25 cellular contexts compared by ENCODE assay signal in genomic region chr13:111626371-111627305, GRCh38.
A peak's percentile ranks its signal among the peaks of the same experiment; 100 is the strongest.
DNase-seq lines count a peak whose midpoint lies in the region; ATAC-seq and TF ChIP-seq lines count a peak whose summit lies in the region.
"Had no signal": no experiment of that assay in that cellular context is flagged by ENCODE, and none has a peak within 500 bp of the region (broad histone marks: within the 10 kb centered on the region; RNA-seq: fewer than 3 reads in every experiment).

No MANE protein-coding gene starts in this region.

- no peaks in the 10 kb centered on the region for H3K36me3 ChIP-seq in BLaER1
- H3K36me3 ChIP-seq in MG63 = no peaks in the 10 kb centered on the region
- H3K36me3 ChIP-seq in heart left ventricle = no peaks in the 10 kb centered on the region
- H3K36me3 ChIP-seq: BE2C, breast epithelium, colonic mucosa, esophagus muscularis mucosa, suprapubic skin had no signal

- H3K27ac Mint-ChIP-seq in Calu3 (ENCODE audit: unreplicated experiment) = no peak overlapping the region
- H3K27ac Mint-ChIP-seq in T-cell = no peak overlapping the region
- H3K27ac Mint-ChIP-seq: effector memory CD8-positive, alpha-beta T cell; memory B cell; T-helper 1 cell treated with Interleukin-12 subunit alpha and Interleukin-12 subunit beta and Interleukin-4 antibody, amounts not matched to agents 30 μg/mL and 1 μg/mL, for 36 hours had no signal

- H3K9me3 Mint-ChIP-seq in Calu3 (ENCODE audit: low read depth, unreplicated experiment) = no peaks in the 10 kb centered on the region
- no peaks in the 10 kb centered on the region for H3K9me3 Mint-ChIP-seq in T-cell
- H3K9me3 Mint-ChIP-seq: activated T-cell treated with anti-CD3 and anti-CD28 coated beads, Interleukin-2, amount 50 U/mL, for 4 hours; effector memory CD8-positive, alpha-beta T cell; memory B cell; T-helper 1 cell treated with Interleukin-12 subunit alpha and Interleukin-12 subunit beta and Interleukin-4 antibody, amounts not matched to agents 30 μg/mL and 1 μg/mL, for 36 hours had no signal

- H3K4me2 ChIP-seq in BLaER1 = peak overlapping the region; percentile 71
- H3K4me2 ChIP-seq: A549 had no signal

- CTCF ChIA-PET in GM10248 (lab: Yijun Ruan, JAX) = no interaction called here
- CTCF ChIA-PET in Calu3 (lab: Charles Lee) = no interaction called here
- CTCF ChIA-PET in T-cell (lab: Charles Lee) = no interaction called here

- POLR2A ChIA-PET in GM10248 (lab: Yijun Ruan, JAX) = no interaction called here
- POLR2A ChIA-PET in T-cell (lab: Charles Lee) = interaction anchor here in 1 of 2 donors (0.6 kb wide), 1 partner anchor 791 kb away, joined by 6 read pairs; no protein-coding TSS in a partner anchor

- 52 to 76% (median 62%) methylated on average over 18 of the region's 18 CpGs for WGBS in heart left ventricle, 4 donors

- H3K27me3 ChIP-seq in BLaER1 (no peaks in the 10 kb centered on the region), MG63 (no peaks in the 10 kb centered on the region), heart left ventricle (peaks cover 0 to 29% (median 0%) of the 10 kb centered on the region in 9 donors)
- H3K27me3 ChIP-seq: colonic mucosa had no signal

- no peaks in the 10 kb centered on the region for H4K20me1 ChIP-seq in BLaER1

- H3K27ac ChIP-seq in BLaER1 = no peak overlapping the region
- H3K27ac ChIP-seq in heart left ventricle = no peak overlapping the region
- H3K27ac ChIP-seq: A549, breast epithelium, colonic mucosa, esophagus muscularis mucosa, suprapubic skin had no signal

- H3K4me1 ChIP-seq in BLaER1 = peaks cover 47% of the 10 kb centered on the region
- no peaks in the 10 kb centered on the region for H3K4me1 ChIP-seq in heart left ventricle
- H3K4me1 ChIP-seq: A549, BE2C, breast epithelium, colonic mucosa, esophagus muscularis mucosa, suprapubic skin had no signal

- TF ChIP-seq CTCF in heart left ventricle (IDR thresholded peaks at IDR 0.05) (no peak), GM10248 (IDR thresholded peaks at IDR 0.05; ENCODE audit: control extremely low read depth, extremely low read depth, low read depth, missing control alignments) (no peak), Calu3 (IDR thresholded peaks at IDR 0.05; ENCODE audit: unreplicated experiment) (no peak)

- intact Hi-C loops in heart left ventricle (cut with DNase I) = no loop called here
- intact Hi-C loops in Calu3 (cut with micrococcal nuclease; ENCODE audit: unreplicated experiment) = no loop called here

- peak; percentile 46 to 72 (median 52) for ATAC-seq in heart left ventricle
- ATAC-seq in T-cell (replicated peaks in 1 of 4) = no peak
- no peak for ATAC-seq in activated CD4-positive, CD25-positive, alpha-beta regulatory T cell treated with anti-CD3 and anti-CD28 coated beads, Interleukin-2, amount 50 U/mL, for 24 hours
- ATAC-seq: A549; activated T-cell treated with anti-CD3 and anti-CD28 coated beads, Interleukin-2, amount 50 U/mL, for 4 hours; effector memory CD8-positive, alpha-beta T cell had no signal

- H3K4me3 Mint-ChIP-seq in Calu3 (ENCODE audit: low read depth, unreplicated experiment) (no peak overlapping the region), T-cell (no peak overlapping the region)
- H3K4me3 Mint-ChIP-seq: activated T-cell treated with anti-CD3 and anti-CD28 coated beads, Interleukin-2, amount 50 U/mL, for 4 hours; effector memory CD8-positive, alpha-beta T cell; memory B cell; T-helper 1 cell treated with Interleukin-12 subunit alpha and Interleukin-12 subunit beta and Interleukin-4 antibody, amounts not matched to agents 30 μg/mL and 1 μg/mL, for 36 hours had no signal

- peak; percentile 31 for DNase-seq in MG63
- DNase-seq in heart left ventricle = peak in 1 of 5 donors; percentile 56
- peak; percentile 30 for DNase-seq in midbrain (lab: John Stamatoyannopoulos, UW)
- no peak for DNase-seq in GM10248 (ENCODE audit: extremely low spot score)
- no peak for DNase-seq in Calu3
- DNase-seq in T-cell = no peak
- DNase-seq: activated CD4-positive, alpha-beta T cell treated with anti-CD3 and anti-CD28 coated beads for 4 hours; activated naive CD4-positive, alpha-beta T cell treated with Interleukin-2 at 50 U/mL for 16 hours; activated T-cell treated with anti-CD3 and anti-CD28 coated beads, Interleukin-2, amount 50 U/mL, for 4 hours; BE2C; colonic mucosa; effector memory CD8-positive, alpha-beta T cell; foreskin melanocyte; MM.1S; NCI-H146; NCI-H2171 treated with DMSO at 0.1 percent for 48 hours; NCI-H526 treated with DMSO at 0.1 percent for 48 hours had no signal

- H3K4me1 Mint-ChIP-seq in Calu3 (ENCODE audit: low read depth, unreplicated experiment) = no peaks in the 10 kb centered on the region
- no peaks in the 10 kb centered on the region for H3K4me1 Mint-ChIP-seq in T-cell
- H3K4me1 Mint-ChIP-seq: memory B cell had no signal

- BruUV-seq in Calu3 (replicated peaks; lab: Mats Ljungman, UMichigan) = no TSS peak

- H3K4me3 ChIP-seq in BLaER1 (no peak overlapping the region), MG63 (no peak overlapping the region), heart left ventricle (no peak overlapping the region)
- H3K4me3 ChIP-seq: A549, breast epithelium, colonic mucosa, esophagus muscularis mucosa, suprapubic skin had no signal

- no peaks in the 10 kb centered on the region for H3K9me3 ChIP-seq in BLaER1
- no peaks in the 10 kb centered on the region for H3K9me3 ChIP-seq in MG63
- no peaks in the 10 kb centered on the region for H3K9me3 ChIP-seq in heart left ventricle
- H3K9me3 ChIP-seq: A549, BE2C, colonic mucosa, esophagus muscularis mucosa, suprapubic skin had no signal

- no peak for TF ChIP-seq POLR2A in heart left ventricle (IDR thresholded peaks at IDR 0.05)

- no peak overlapping the region for H3K9ac ChIP-seq in BLaER1

- H3K27me3 Mint-ChIP-seq in Calu3 (ENCODE audit: unreplicated experiment) (no peaks in the 10 kb centered on the region), T-cell (peaks cover 0 to 2% of the 10 kb centered on the region in 2 donors)
- H3K27me3 Mint-ChIP-seq: effector memory CD8-positive, alpha-beta T cell; memory B cell had no signal

- H3K36me3 Mint-ChIP-seq in Calu3 (ENCODE audit: insufficient read depth, unreplicated experiment) (no peaks in the 10 kb centered on the region), T-cell (no peaks in the 10 kb centered on the region)
- H3K36me3 Mint-ChIP-seq: memory B cell had no signal

Comparison
In these comparisons a context has a peak if more than half of its experiments do, and no peak if none do; other contexts are left out.
1. DNase-seq: peak in MG63 (single experiment) and midbrain (single experiment); none in GM10248 (single experiment), Calu3 (single experiment) and T-cell (0 of 34).
2. ATAC-seq: peak in heart left ventricle (4 of 4); none in T-cell (0 of 4) and activated CD4-positive, CD25-positive, alpha-beta regulatory T cell treated with anti-CD3 and anti-CD28 coated beads, Interleukin-2, amount 50 U/mL, for 24 hours (0 of 2).